18 cellular contexts compared by ENCODE assay signal in genomic region chr10:30531751-30532530, GRCh38.
DNase-seq lines count a peak whose midpoint lies in the region; ATAC-seq, FAIRE-seq and TF ChIP-seq lines count a peak whose summit lies in the region.
"Had no signal": no experiment of that assay in that cellular context is flagged by ENCODE, and none has a peak within 500 bp of the region (broad histone marks: within the 10 kb centered on the region; RNA-seq: fewer than 3 reads in every experiment).

No MANE protein-coding gene starts in this region.

- peak; percentile 80 for FAIRE-seq in GM12892 (lab: Jason Lieb, UNC)
- FAIRE-seq: GM18507, GM19239 had no signal

- H3K4me1 Mint-ChIP-seq in activated T-helper 1 cell treated with anti-CD3 and anti-CD28 coated beads, Interleukin-12 subunit alpha, Interleukin-12 subunit beta, Interleukin-2, Interleukin-4 antibody, amounts not matched to agents 30 ng/mL and 10 ng/mL and 1 ng/mL, durations not matched to agents 14 hours and 24 hours and 36 hours (ENCODE audit: low read depth): peaks cover 74% of the 10 kb centered on the region
- peaks cover 66 to 68% of the 10 kb centered on the region in 2 donors for H3K4me1 Mint-ChIP-seq in natural killer cell

- intact Hi-C loops in activated T-helper 1 cell treated with anti-CD3 and anti-CD28 coated beads, Interleukin-12 subunit alpha, Interleukin-12 subunit beta, Interleukin-2, Interleukin-4 antibody, amounts not matched to agents 30 ng/mL and 10 ng/mL and 1 ng/mL, durations not matched to agents 14 hours and 24 hours and 36 hours (cut with micrococcal nuclease): loop anchor here (5.0 kb wide), 1 partner anchor 185 kb away; the partner anchor contains the start of gene MTPAP
- intact Hi-C loops in natural killer cell (cut with micrococcal nuclease): no loop called here

- ATAC-seq in natural killer cell: peak in 2 of 3 donors; percentile 10 to 38
- ATAC-seq in HG03095 (IDR thresholded peaks at IDR 0.05; ENCODE audit: unreplicated experiment): no peak

- TF ChIP-seq POLR2A in GM12892 (IDR thresholded peaks at IDR 0.05; ENCODE audit: low read depth, low read length): no peak

- H3K27ac Mint-ChIP-seq in activated T-helper 1 cell treated with anti-CD3 and anti-CD28 coated beads, Interleukin-12 subunit alpha, Interleukin-12 subunit beta, Interleukin-2, Interleukin-4 antibody, amounts not matched to agents 30 ng/mL and 10 ng/mL and 1 ng/mL, durations not matched to agents 14 hours and 24 hours and 36 hours: peak overlapping the region; percentile 30
- H3K27ac Mint-ChIP-seq in natural killer cell: peak overlapping the region; percentile 95 to 99

- no peaks in the 10 kb centered on the region for H3K4me1 ChIP-seq in BE2C
- H3K4me1 ChIP-seq: ascending aorta had no signal

- DNase-seq in DMS53 (lab: John Stamatoyannopoulos, UW): peak; percentile 14
- DNase-seq in DMS53 treated with DMSO at 0.1 percent for 48 hours (lab: John Stamatoyannopoulos, UW; ENCODE audit: unreplicated experiment): no peak
- DNase-seq in GM12892 (ENCODE audit: insufficient read length): no peak
- DNase-seq in activated T-helper 1 cell treated with anti-CD3 and anti-CD28 coated beads, Interleukin-12 subunit alpha, Interleukin-12 subunit beta, Interleukin-2, Interleukin-4 antibody, amounts not matched to agents 30 ng/mL and 10 ng/mL and 1 ng/mL, durations not matched to agents 14 hours and 24 hours and 36 hours (ENCODE audit: low spot score): no peak
- no peak for DNase-seq in natural killer cell
- DNase-seq in medulla oblongata (ENCODE audit: extremely low spot score): no peak
- no peak for DNase-seq in BE2C
- DNase-seq: activated CD4-positive, alpha-beta T cell treated with anti-CD3 and anti-CD28 coated beads, Interleukin-2, amount 50 U/mL, for 1 hour; mesendoderm; NCI-H1105; NCI-H2171; nucleus accumbens; stimulated activated CD4-positive, alpha-beta T cell treated with anti-CD3 and anti-CD28 coated beads, Interleukin-4, amount 100 ng/mL, for 24 hours had no signal

- no peaks in the 10 kb centered on the region for H3K9me3 Mint-ChIP-seq in activated T-helper 1 cell treated with anti-CD3 and anti-CD28 coated beads, Interleukin-12 subunit alpha, Interleukin-12 subunit beta, Interleukin-2, Interleukin-4 antibody, amounts not matched to agents 30 ng/mL and 10 ng/mL and 1 ng/mL, durations not matched to agents 14 hours and 24 hours and 36 hours
- no peaks in the 10 kb centered on the region for H3K9me3 Mint-ChIP-seq in natural killer cell

- H3K36me3 Mint-ChIP-seq in activated T-helper 1 cell treated with anti-CD3 and anti-CD28 coated beads, Interleukin-12 subunit alpha, Interleukin-12 subunit beta, Interleukin-2, Interleukin-4 antibody, amounts not matched to agents 30 ng/mL and 10 ng/mL and 1 ng/mL, durations not matched to agents 14 hours and 24 hours and 36 hours (ENCODE audit: low read depth): peaks cover 3% of the 10 kb centered on the region
- H3K36me3 Mint-ChIP-seq in natural killer cell: no peaks in the 10 kb centered on the region

- no peaks in the 10 kb centered on the region for H3K27me3 Mint-ChIP-seq in activated T-helper 1 cell treated with anti-CD3 and anti-CD28 coated beads, Interleukin-12 subunit alpha, Interleukin-12 subunit beta, Interleukin-2, Interleukin-4 antibody, amounts not matched to agents 30 ng/mL and 10 ng/mL and 1 ng/mL, durations not matched to agents 14 hours and 24 hours and 36 hours (ENCODE audit: insufficient read depth)
- no peaks in the 10 kb centered on the region for H3K27me3 Mint-ChIP-seq in natural killer cell (ENCODE audit: low read depth in 2 of 2)

- 0 out of 2 replicates have a peak, but pooled peaks cover 4% of the 10 kb centered on the region for H3K27me3 ChIP-seq in BE2C
- H3K27me3 ChIP-seq: ascending aorta, tibial nerve had no signal

- H3K36me3 ChIP-seq in BE2C: no peaks in the 10 kb centered on the region
- H3K36me3 ChIP-seq: ascending aorta, tibial nerve had no signal

- no peak overlapping the region for H3K4me3 Mint-ChIP-seq in activated T-helper 1 cell treated with anti-CD3 and anti-CD28 coated beads, Interleukin-12 subunit alpha, Interleukin-12 subunit beta, Interleukin-2, Interleukin-4 antibody, amounts not matched to agents 30 ng/mL and 10 ng/mL and 1 ng/mL, durations not matched to agents 14 hours and 24 hours and 36 hours
- peak overlapping the region; percentile 62 for H3K4me3 Mint-ChIP-seq in natural killer cell

- no peaks in the 10 kb centered on the region for H3K9me3 ChIP-seq in BE2C
- H3K9me3 ChIP-seq: ascending aorta, tibial nerve had no signal

- H3K4me3 ChIP-seq in BE2C (ENCODE audit: low read depth, low read length): no peak overlapping the region
- H3K4me3 ChIP-seq: ascending aorta, tibial nerve had no signal

- TF ChIP-seq CTCF in natural killer cell (IDR thresholded peaks at IDR 0.05): no peak
- no peak for TF ChIP-seq CTCF in BE2C (IDR thresholded peaks at IDR 0.05; ENCODE audit: low read depth, low read length)
